ENCODE assay signal across 8 cellular contexts in the genomic region with DNA sequence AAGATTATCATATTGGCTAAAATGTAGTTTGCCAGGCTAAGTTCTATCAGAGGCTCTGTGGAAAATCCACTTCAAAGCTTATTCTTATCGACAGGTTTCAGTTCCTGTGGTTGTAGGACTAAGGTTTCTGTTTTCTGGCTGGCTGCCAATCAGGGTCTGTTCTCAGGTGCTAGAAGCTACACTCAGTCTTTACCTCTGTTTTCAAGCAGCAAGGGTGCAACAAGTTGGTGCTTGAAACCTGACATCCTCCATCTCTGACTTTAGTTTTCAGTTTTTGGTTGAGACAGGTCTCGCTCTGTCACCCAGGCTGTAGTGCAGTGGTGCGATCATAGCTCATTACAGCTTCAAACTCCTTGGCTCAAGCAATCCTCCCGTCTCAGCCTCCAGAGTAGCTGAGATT. TPM values are rescaled to one million over a fixed set of nuclear protein-coding genes. Genes with fewer than 3 reads are reported as not detected.
DNase-seq lines count a peak whose midpoint lies in the region; ATAC-seq and TF ChIP-seq lines count a peak whose summit lies in the region.
"Had no signal": no experiment of that assay in that cellular context is flagged by ENCODE, and none has a peak within 500 bp of the region (broad histone marks: within the 10 kb centered on the region; RNA-seq: fewer than 3 reads in every experiment).

No MANE protein-coding gene starts in this region.

- H3K27me3 Mint-ChIP-seq in activated CD4-positive, alpha-beta memory T cell treated with anti-CD3 and anti-CD28 coated beads for 36 hours: no peaks in the 10 kb centered on the region
- no peaks in the 10 kb centered on the region for H3K27me3 Mint-ChIP-seq in endothelial cell (ENCODE audit: unreplicated experiment)

- no peak for TF ChIP-seq CTCF in endothelial cell (IDR thresholded peaks at IDR 0.05; ENCODE audit: unreplicated experiment)

- CTCF ChIA-PET in activated CD4-positive, alpha-beta memory T cell treated with anti-CD3 and anti-CD28 coated beads for 36 hours (lab: Charles Lee): interaction anchor here (0.6 to 1.9 kb wide), 5 partner anchors 9 to 173 kb away, joined by 3 to 7 read pairs (median 3); no protein-coding TSS in a partner anchor

- ATAC-seq in GM19452 (IDR thresholded peaks at IDR 0.05; ENCODE audit: unreplicated experiment): peak; percentile 98
- peak; percentile 89 for ATAC-seq in HG03139 (IDR thresholded peaks at IDR 0.05; ENCODE audit: unreplicated experiment)

- peak; percentile 81 for DNase-seq in activated CD4-positive, alpha-beta memory T cell treated with anti-CD3 and anti-CD28 coated beads for 36 hours
- DNase-seq in stimulated activated CD8-positive, alpha-beta memory T cell treated with anti-CD3 and anti-CD28 coated beads, Interleukin-2, amount 100 ng/mL, for 48 hours (ENCODE audit: low read depth in 2 of 2): peak; percentile 39 to 41
- DNase-seq in T1000 (lab: John Stamatoyannopoulos, UW) (no peak), retina (no peak), endothelial cell (ENCODE audit: low spot score) (no peak)

- peaks cover 32% of the 10 kb centered on the region for H3K4me1 Mint-ChIP-seq in activated CD4-positive, alpha-beta memory T cell treated with anti-CD3 and anti-CD28 coated beads for 36 hours (ENCODE audit: low read depth)
- H3K4me1 Mint-ChIP-seq in endothelial cell (ENCODE audit: unreplicated experiment): no peaks in the 10 kb centered on the region

- H3K9me3 Mint-ChIP-seq in activated CD4-positive, alpha-beta memory T cell treated with anti-CD3 and anti-CD28 coated beads for 36 hours: no peaks in the 10 kb centered on the region
- no peaks in the 10 kb centered on the region for H3K9me3 Mint-ChIP-seq in endothelial cell (ENCODE audit: unreplicated experiment)

- H3K36me3 Mint-ChIP-seq in activated CD4-positive, alpha-beta memory T cell treated with anti-CD3 and anti-CD28 coated beads for 36 hours: peaks cover 61% of the 10 kb centered on the region
- peaks cover 14% of the 10 kb centered on the region for H3K36me3 Mint-ChIP-seq in endothelial cell (ENCODE audit: low read depth, unreplicated experiment)

- H3K27ac Mint-ChIP-seq in activated CD4-positive, alpha-beta memory T cell treated with anti-CD3 and anti-CD28 coated beads for 36 hours: no peak overlapping the region
- H3K27ac Mint-ChIP-seq in endothelial cell (ENCODE audit: unreplicated experiment): no peak overlapping the region

- POLR2A ChIA-PET in activated CD4-positive, alpha-beta memory T cell treated with anti-CD3 and anti-CD28 coated beads for 36 hours (lab: Charles Lee): interaction anchor here (1.0 kb wide), 2 partner anchors 9 kb away, joined by 4 to 5 read pairs; no protein-coding TSS in a partner anchor

- no peak overlapping the region for H3K4me3 Mint-ChIP-seq in activated CD4-positive, alpha-beta memory T cell treated with anti-CD3 and anti-CD28 coated beads for 36 hours
- no peak overlapping the region for H3K4me3 Mint-ChIP-seq in endothelial cell (ENCODE audit: unreplicated experiment)

- intact Hi-C loops in activated CD4-positive, alpha-beta memory T cell treated with anti-CD3 and anti-CD28 coated beads for 36 hours (cut with micrococcal nuclease): no loop called here

RNA-seq across cellular contexts. Expression of a gene that starts 15.3 kb away (rescaled TPM):
- total RNA-seq in activated CD4-positive, alpha-beta memory T cell treated with anti-CD3 and anti-CD28 coated beads for 36 hours: not detected
- 0.54 TPM for total RNA-seq in endothelial cell (ENCODE audit: unreplicated experiment)
- total RNA-seq: NCI-H460 had no signal

RNA-seq across cellular contexts. Expression of a gene that starts 25.6 kb away (rescaled TPM):
- 10 to 100 TPM; 29.5 to 30.5 TPM for total RNA-seq in activated CD4-positive, alpha-beta memory T cell treated with anti-CD3 and anti-CD28 coated beads for 36 hours
- 32.9 TPM for total RNA-seq in endothelial cell (ENCODE audit: unreplicated experiment)

Comparison
In these comparisons a context has a peak if more than half of its experiments do, and no peak if none do; other contexts are left out.
1. DNase-seq: peak in activated CD4-positive, alpha-beta memory T cell treated with anti-CD3 and anti-CD28 coated beads for 36 hours (single experiment) and stimulated activated CD8-positive, alpha-beta memory T cell treated with anti-CD3 and anti-CD28 coated beads, Interleukin-2, amount 100 ng/mL, for 48 hours (2 of 2); none in T1000 (single experiment), retina (single experiment) and endothelial cell (single experiment).